Comparison of ENCODE assay signal across 17 cellular contexts in genomic region chr9:124765439-124765835, GRCh38. TPM values are rescaled to one million over a fixed set of nuclear protein-coding genes. Genes with fewer than 3 reads are reported as not detected.
A peak's percentile ranks its signal among the peaks of the same experiment; 100 is the strongest.
DNase-seq lines count a peak whose midpoint lies in the region; ATAC-seq and TF ChIP-seq lines count a peak whose summit lies in the region.
"Had no signal": no experiment of that assay in that cellular context is flagged by ENCODE, and none has a peak within 500 bp of the region (broad histone marks: within the 10 kb centered on the region; RNA-seq: fewer than 3 reads in every experiment).

No MANE protein-coding gene starts in this region.

- intact Hi-C loops in head of caudate nucleus (cut with DNase I), result no loop called here

- H3K27me3 Mint-ChIP-seq in endodermal cell (ENCODE audit: insufficient read depth), result peaks cover 4% of the 10 kb centered on the region

- H3K4me3 ChIP-seq in OCI-LY3 (ENCODE audit: low read length) (peak overlapping the region; percentile 47), endodermal cell (ENCODE audit: low read length) (peak overlapping the region; percentile 67)

- H3K9me3 ChIP-seq in OCI-LY3 (ENCODE audit: insufficient read depth, low read length) (no peaks in the 10 kb centered on the region), endodermal cell (ENCODE audit: control insufficient read depth, low read length) (no peaks in the 10 kb centered on the region)

- H3K4me1 ChIP-seq in OCI-LY3 (ENCODE audit: low read length) (peaks cover 50% of the 10 kb centered on the region), endodermal cell (ENCODE audit: control insufficient read depth, insufficient read depth, low read length) (peaks cover 37% of the 10 kb centered on the region)

- peak overlapping the region; percentile 73 for H3K4me2 ChIP-seq in OCI-LY3 (ENCODE audit: low read length)

- TF ChIP-seq CTCF in OCI-LY3 (IDR thresholded peaks at IDR 0.05; ENCODE audit: low read depth, low read length), result no peak
- TF ChIP-seq CTCF in endodermal cell (conservative IDR thresholded peaks at IDR 0.05), result no peak

- no peaks in the 10 kb centered on the region for H3K36me3 Mint-ChIP-seq in endodermal cell (ENCODE audit: low read depth)
- H3K36me3 Mint-ChIP-seq: CD8-positive, alpha-beta T cell; IgD-negative memory B cell had no signal

- H3K36me3 ChIP-seq in OCI-LY3 (replicated peaks; ENCODE audit: low read depth, low read length) (no peaks in the 10 kb centered on the region), endodermal cell (ENCODE audit: control insufficient read depth, insufficient read depth, low read length) (no peaks in the 10 kb centered on the region)

- no peak for ATAC-seq in GM19397 (IDR thresholded peaks at IDR 0.05; ENCODE audit: unreplicated experiment)
- ATAC-seq: CD8-positive, alpha-beta T cell had no signal

- H3K27me3 ChIP-seq in OCI-LY3 (ENCODE audit: low read depth, low read length), result no peaks in the 10 kb centered on the region
- no peaks in the 10 kb centered on the region for H3K27me3 ChIP-seq in endodermal cell (ENCODE audit: control insufficient read depth, insufficient read depth, low read length, poor library complexity, severe bottlenecking)

- H3K79me2 ChIP-seq in OCI-LY3 (ENCODE audit: low read length), result peaks cover 100% of the 10 kb centered on the region

- H3K9ac ChIP-seq in OCI-LY3 (ENCODE audit: low read length) (peak overlapping the region; percentile 7), endodermal cell (ENCODE audit: extremely low read depth, low read length, poor library complexity, severe bottlenecking) (no peak overlapping the region)

- H3K4me3 Mint-ChIP-seq in endodermal cell, result peak overlapping the region; percentile 11
- H3K4me3 Mint-ChIP-seq: CD8-positive, alpha-beta T cell; IgD-negative memory B cell had no signal

- H3K4me1 Mint-ChIP-seq in endodermal cell, result peaks cover 77% of the 10 kb centered on the region

- WGBS in endodermal cell (ENCODE audit: insufficient coverage in 1 of 2, insufficient read length in 1 of 2), 2 experiments, result 21% methylated on average over 2 to 6 of the region's 6 CpGs

- H3K9me3 Mint-ChIP-seq in endodermal cell, result no peaks in the 10 kb centered on the region
- H3K9me3 Mint-ChIP-seq: CD8-positive, alpha-beta T cell; IgD-negative memory B cell had no signal

- H3K27ac ChIP-seq in OCI-LY3 (ENCODE audit: low read length), result no peak overlapping the region
- H3K27ac ChIP-seq in endodermal cell (ENCODE audit: low read depth, low read length), result peak overlapping the region; percentile 40

- no peak overlapping the region for H2AFZ ChIP-seq in OCI-LY3 (ENCODE audit: low read depth, low read length)

- DNase-seq in NCI-H2171 treated with DMSO at 0.1 percent for 48 hours (lab: John Stamatoyannopoulos, UW) (peak; percentile 48), NCI-H2171 (lab: John Stamatoyannopoulos, UW) (no peak), endodermal cell (no peak), activated T-cell treated with anti-CD3 and anti-CD28 coated beads for 4 hours (no peak), head of caudate nucleus (no peak), DMS79 treated with DMSO at 0.1 percent for 48 hours (lab: John Stamatoyannopoulos, UW) (no peak)
- DNase-seq: C1 segment of cervical spinal cord; CD8-positive, alpha-beta T cell; GF-D8; GOT3; NCI-H446 treated with DMSO at 0.1 percent for 48 hours; RPMI8226; SHP77; T-helper 2 cell had no signal

- peaks cover 86% of the 10 kb centered on the region for H4K20me1 ChIP-seq in OCI-LY3 (ENCODE audit: insufficient read depth, low read length)

- H3K27ac Mint-ChIP-seq in endodermal cell, result no peak overlapping the region
- H3K27ac Mint-ChIP-seq: CD8-positive, alpha-beta T cell; IgD-negative memory B cell had no signal

RNA-seq across cellular contexts. Expression of gene NR6A1, which starts 5.7 kb away (rescaled TPM):
- total RNA-seq in endodermal cell, result 100 to 1,000 TPM; 168 to 206 TPM
- 47.4 TPM for polyA plus RNA-seq in endodermal cell (2013, experiment 1 of 2)
- polyA plus RNA-seq in endodermal cell (2013, experiment 2 of 2), result 49.5 TPM
- total RNA-seq: CD8-positive, alpha-beta T cell had no signal

RNA-seq across cellular contexts. Expression of gene OLFML2A, which starts 11.5 kb away (rescaled TPM):
- 10 to 100 TPM; 28.1 to 31.2 TPM for total RNA-seq in endodermal cell
- 8.2 TPM for polyA plus RNA-seq in endodermal cell (2013, experiment 1 of 2)
- 7.8 TPM for polyA plus RNA-seq in endodermal cell (2013, experiment 2 of 2)
- total RNA-seq: CD8-positive, alpha-beta T cell had no signal
